28 cellular contexts compared by ENCODE assay signal in the genomic region with DNA sequence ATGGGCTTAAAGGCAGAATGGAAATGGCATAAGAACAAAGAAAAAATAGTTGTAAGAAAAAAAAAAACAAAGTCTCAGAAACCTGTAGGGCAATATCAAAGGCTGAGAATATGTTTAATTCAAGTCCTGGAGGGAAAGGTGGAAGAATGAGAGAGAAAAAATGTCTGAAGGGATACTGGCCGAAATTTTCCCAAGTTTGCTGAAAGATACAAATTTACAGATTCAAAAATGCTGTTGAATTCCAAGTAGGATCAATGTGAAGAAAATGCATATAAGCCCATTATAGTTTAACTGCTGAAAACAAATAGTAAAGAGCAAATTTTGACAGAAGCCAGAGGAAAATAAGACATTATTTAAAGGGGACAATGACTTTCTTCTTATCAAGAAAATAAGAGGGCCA.
"Had no signal": no experiment of that assay in that cellular context is flagged by ENCODE, and none has a peak within 500 bp of the region (broad histone marks: within the 10 kb centered on the region; RNA-seq: fewer than 3 reads in every experiment).

No MANE protein-coding gene starts in this region.

- ATAC-seq: effector memory CD8-positive, alpha-beta T cell; esophagus mucosa; foreskin keratinocyte; gastrocnemius medialis; gastroesophageal sphincter; heart left ventricle; heart right ventricle had no signal

- H3K4me1 ChIP-seq: foreskin keratinocyte, gastrocnemius medialis had no signal

- H3K4me2 ChIP-seq: hepatocyte had no signal

- H3K27ac ChIP-seq: colonic mucosa, coronary artery, dorsolateral prefrontal cortex, epithelial cell of prostate, esophagus muscularis mucosa, esophagus squamous epithelium, foreskin keratinocyte, gastrocnemius medialis, gastroesophageal sphincter, heart left ventricle, heart right ventricle, hepatocyte had no signal

- FAIRE-seq: colon, endometrium, endothelial cell of umbilical vein, frontal cortex had no signal

- H3K9me3 ChIP-seq: colonic mucosa, esophagus muscularis mucosa, esophagus squamous epithelium, gastrocnemius medialis, gastroesophageal sphincter, heart left ventricle, heart right ventricle had no signal

- H3K4me3 ChIP-seq: colonic mucosa, coronary artery, dorsolateral prefrontal cortex, esophagus muscularis mucosa, esophagus squamous epithelium, gastrocnemius medialis, gastroesophageal sphincter, heart left ventricle, heart right ventricle, hepatocyte had no signal

- DNase-seq: colonic mucosa; cortex of kidney; dermis blood vessel endothelial cell; dorsolateral prefrontal cortex; effector CD4-positive, alpha-beta T cell; effector CD8-positive, alpha-beta T cell; effector memory CD4-positive, alpha-beta T cell; effector memory CD8-positive, alpha-beta T cell; endodermal cell; erythroblast; esophagus squamous epithelium; foreskin fibroblast; foreskin keratinocyte; foreskin melanocyte; gastrocnemius medialis; glutamatergic neuron; heart left ventricle; heart right ventricle had no signal

- H3K36me3 ChIP-seq: colonic mucosa, esophagus muscularis mucosa, esophagus squamous epithelium, gastrocnemius medialis, gastroesophageal sphincter, heart left ventricle, heart right ventricle had no signal
